Comparison of ENCODE assay signal across 22 cellular contexts in the genomic region with DNA sequence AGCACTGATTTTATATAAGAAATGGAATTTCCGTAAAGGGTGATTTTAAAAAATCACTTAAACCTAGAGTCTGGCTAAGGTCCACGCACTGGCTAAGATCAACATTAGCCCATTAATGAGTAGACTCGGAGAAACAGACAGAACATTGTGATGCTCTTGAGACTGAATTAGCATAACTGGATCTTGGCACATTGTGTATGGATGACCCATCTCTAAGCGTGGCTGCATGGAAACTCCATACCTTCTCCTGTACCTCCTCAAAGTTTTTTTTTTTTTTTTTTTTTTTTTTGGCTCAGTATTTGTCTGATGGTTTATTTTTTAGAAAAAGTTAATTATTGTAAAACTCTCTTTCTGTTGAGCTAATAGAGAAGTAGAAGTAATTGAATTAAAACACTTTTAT.
DNase-seq lines count a peak whose midpoint lies in the region; ATAC-seq, FAIRE-seq and TF ChIP-seq lines count a peak whose summit lies in the region.
"Had no signal": no experiment of that assay in that cellular context is flagged by ENCODE, and none has a peak within 500 bp of the region (broad histone marks: within the 10 kb centered on the region; RNA-seq: fewer than 3 reads in every experiment).

No MANE protein-coding gene starts in this region.

- H3K36me3 ChIP-seq in GM23338 (ENCODE audit: insufficient read depth) (no peaks in the 10 kb centered on the region), thyroid gland (no peaks in the 10 kb centered on the region)
- H3K36me3 ChIP-seq: BLaER1, HAP-1 had no signal

- H3K79me2 ChIP-seq in GM23338 (replicated peaks; ENCODE audit: insufficient read depth) = no peaks in the 10 kb centered on the region

- peaks cover 2% of the 10 kb centered on the region for H3K27me3 Mint-ChIP-seq in GM23338 (ENCODE audit: insufficient read depth, low read depth, poor library complexity)
- H3K27me3 Mint-ChIP-seq in stimulated activated memory B cell treated with anti-CD40 and anti-IgM and Interleukin-4, amounts not matched to agents 10 μg/mL and 1 μg/mL and 100 μg/mL, for 72 hours = no peaks in the 10 kb centered on the region

- H3K9me2 ChIP-seq in GM23338 (ENCODE audit: insufficient read depth) = peaks cover 22% of the 10 kb centered on the region

- no peak overlapping the region for H2AFZ ChIP-seq in GM23338

- intact Hi-C loops in thyroid gland (cut with DNase I) = no loop called here

- TF ChIP-seq POLR2A in thyroid gland (IDR thresholded peaks at IDR 0.05) = no peak

- DNase-seq in GM23338 (ENCODE audit: low spot score) (no peak), frontal cortex (ENCODE audit: low spot score in 2 of 2) (no peak), pons (ENCODE audit: low spot score) (peak; percentile 43), thyroid gland (peak; percentile 17), GM19239 (ENCODE audit: insufficient read length, low spot score) (no peak), DMS 273 (lab: John Stamatoyannopoulos, UW; ENCODE audit: unreplicated experiment) (no peak)
- DNase-seq: CD4-positive, CD25-positive, alpha-beta regulatory T cell; CD8-positive, alpha-beta T cell; DMS53; DMS79 treated with DMSO at 0.1 percent for 48 hours; GF-D8; GOT3 had no signal

- FAIRE-seq in frontal cortex (lab: Jason Lieb, UNC) = peak; percentile 6
- no peak for FAIRE-seq in GM19239 (lab: Jason Lieb, UNC)
- FAIRE-seq: D721Med, GM12891, GM18507, H54 had no signal

- no peaks in the 10 kb centered on the region for H3F3A ChIP-seq in GM23338 (replicated peaks; ENCODE audit: low read depth)

- H3K27me3 ChIP-seq in GM23338 (ENCODE audit: insufficient read depth) = no peaks in the 10 kb centered on the region
- H3K27me3 ChIP-seq in thyroid gland = no peaks in the 10 kb centered on the region
- H3K27me3 ChIP-seq: BLaER1 had no signal

- no peaks in the 10 kb centered on the region for H3K9me3 Mint-ChIP-seq in GM23338
- H3K9me3 Mint-ChIP-seq in stimulated activated memory B cell treated with anti-CD40 and anti-IgM and Interleukin-4, amounts not matched to agents 10 μg/mL and 1 μg/mL and 100 μg/mL, for 72 hours = no peaks in the 10 kb centered on the region
- H3K9me3 Mint-ChIP-seq: CD4-positive, CD25-positive, alpha-beta regulatory T cell; CD8-positive, alpha-beta T cell had no signal

- H3K4me2 ChIP-seq in GM23338 = no peak overlapping the region
- H3K4me2 ChIP-seq: BLaER1 had no signal

- WGBS in thyroid gland, 2 donors = 41 to 51% methylated on average over 4 of the region's 4 CpGs

- H3K4me1 ChIP-seq in GM23338 (ENCODE audit: insufficient read depth) (no peaks in the 10 kb centered on the region), thyroid gland (peaks cover 4 to 11% of the 10 kb centered on the region in 2 donors)
- H3K4me1 ChIP-seq: BLaER1, HAP-1 had no signal

- TF ChIP-seq CTCF in GM23338 (conservative IDR thresholded peaks at IDR 0.05; ENCODE audit: low read depth in 2 of 2) = no peak
- TF ChIP-seq CTCF in thyroid gland (IDR thresholded peaks at IDR 0.05) = no peak

- no peak overlapping the region for H3K4me3 ChIP-seq in GM23338
- H3K4me3 ChIP-seq in thyroid gland (replicated peaks in 1 of 3) = no peak overlapping the region
- H3K4me3 ChIP-seq: BLaER1, HAP-1 had no signal

- no peaks in the 10 kb centered on the region for H3K36me3 Mint-ChIP-seq in GM23338 (ENCODE audit: low read depth)
- H3K36me3 Mint-ChIP-seq in stimulated activated memory B cell treated with anti-CD40 and anti-IgM and Interleukin-4, amounts not matched to agents 10 μg/mL and 1 μg/mL and 100 μg/mL, for 72 hours = no peaks in the 10 kb centered on the region
- H3K36me3 Mint-ChIP-seq: CD4-positive, CD25-positive, alpha-beta regulatory T cell; CD8-positive, alpha-beta T cell had no signal

- no peaks in the 10 kb centered on the region for H4K20me1 ChIP-seq in GM23338 (replicated peaks; ENCODE audit: insufficient read depth)
- H4K20me1 ChIP-seq: BLaER1 had no signal

- H3K4me3 Mint-ChIP-seq in GM23338 = no peak overlapping the region
- H3K4me3 Mint-ChIP-seq in stimulated activated memory B cell treated with anti-CD40 and anti-IgM and Interleukin-4, amounts not matched to agents 10 μg/mL and 1 μg/mL and 100 μg/mL, for 72 hours = no peak overlapping the region
- H3K4me3 Mint-ChIP-seq: B cell; CD4-positive, CD25-positive, alpha-beta regulatory T cell; CD8-positive, alpha-beta T cell had no signal

- H3K9me3 ChIP-seq in thyroid gland = no peaks in the 10 kb centered on the region
- H3K9me3 ChIP-seq: BLaER1, HAP-1 had no signal

- H3K27ac ChIP-seq in GM23338 (ENCODE audit: low read depth) = no peak overlapping the region
- no peak overlapping the region for H3K27ac ChIP-seq in thyroid gland
- H3K27ac ChIP-seq: BLaER1, C4-2B had no signal

- peak overlapping the region; percentile 75; the same call in 1 of the 2 replicates for H3K27ac Mint-ChIP-seq in GM23338
- H3K27ac Mint-ChIP-seq in stimulated activated memory B cell treated with anti-CD40 and anti-IgM and Interleukin-4, amounts not matched to agents 10 μg/mL and 1 μg/mL and 100 μg/mL, for 72 hours = no peak overlapping the region
- H3K27ac Mint-ChIP-seq: B cell; CD4-positive, CD25-positive, alpha-beta regulatory T cell; CD8-positive, alpha-beta T cell had no signal

- no peak for ATAC-seq in GM23338
- no peak for ATAC-seq in stimulated activated memory B cell treated with anti-CD40 and anti-IgM and Interleukin-4, amounts not matched to agents 10 μg/mL and 1 μg/mL and 100 μg/mL, for 72 hours
- no peak for ATAC-seq in GM21619 (IDR thresholded peaks at IDR 0.05; ENCODE audit: unreplicated experiment)
- ATAC-seq: CD8-positive, alpha-beta T cell had no signal

- H3K4me1 Mint-ChIP-seq in GM23338 = peaks cover 4% of the 10 kb centered on the region; the same call in 1 of the 3 replicates
- no peaks in the 10 kb centered on the region for H3K4me1 Mint-ChIP-seq in stimulated activated memory B cell treated with anti-CD40 and anti-IgM and Interleukin-4, amounts not matched to agents 10 μg/mL and 1 μg/mL and 100 μg/mL, for 72 hours
- H3K4me1 Mint-ChIP-seq: B cell; CD4-positive, CD25-positive, alpha-beta regulatory T cell had no signal

TF ChIP-seq in GM23338, 12 proteins besides CTCF, POLR2A, EP300 and RAD21 (continues in another document):
- TF ChIP-seq POLR2AphosphoS5 (IDR thresholded peaks at IDR 0.05; ENCODE audit: low read depth) (no peak), NANOG (IDR thresholded peaks at IDR 0.05; ENCODE audit: borderline replicate concordance) (no peak), REST (IDR thresholded peaks at IDR 0.05; ENCODE audit: unreplicated experiment) (no peak), ZNF114 (CRISPR knock-in tag; IDR thresholded peaks at IDR 0.05) (no peak), CREB1 (CRISPR knock-in tag; IDR thresholded peaks at IDR 0.05; ENCODE audit: low read depth) (no peak)

Comparison
In these comparisons a context has a peak if more than half of its experiments do, and no peak if none do; other contexts are left out.
1. DNase-seq: peak in pons (single experiment) and thyroid gland (2 of 2); none in GM23338 (single experiment), frontal cortex (0 of 2), GM19239 (single experiment) and DMS 273 (single experiment).